Comparison of ENCODE assay signal across 2 cellular contexts in the genomic region with DNA sequence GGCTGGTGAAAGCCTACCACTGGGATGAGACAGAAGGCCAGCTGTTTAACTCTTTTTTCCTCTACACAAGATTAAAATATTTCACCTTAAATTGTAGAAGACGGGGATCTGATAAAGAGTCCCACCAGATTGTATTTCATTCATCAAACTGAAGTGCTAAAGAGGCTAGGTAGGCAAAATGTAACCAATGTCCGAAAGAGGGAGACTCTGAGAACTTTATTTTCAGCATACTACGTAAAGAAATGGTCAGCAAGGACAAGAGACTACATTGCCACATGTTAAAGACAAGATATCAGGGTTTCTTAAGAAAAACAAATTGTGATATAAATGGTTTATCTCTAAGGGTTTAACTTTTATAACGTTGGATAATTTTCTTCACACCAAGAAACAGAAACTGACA.
TF ChIP-seq lines count a peak whose summit lies in the region.

No MANE protein-coding gene starts in this region.

TF ChIP-seq in HCT116, 20 proteins besides CTCF, POLR2A, EP300 and RAD21 (continued from another document):
- TF ChIP-seq, protein P1, sequence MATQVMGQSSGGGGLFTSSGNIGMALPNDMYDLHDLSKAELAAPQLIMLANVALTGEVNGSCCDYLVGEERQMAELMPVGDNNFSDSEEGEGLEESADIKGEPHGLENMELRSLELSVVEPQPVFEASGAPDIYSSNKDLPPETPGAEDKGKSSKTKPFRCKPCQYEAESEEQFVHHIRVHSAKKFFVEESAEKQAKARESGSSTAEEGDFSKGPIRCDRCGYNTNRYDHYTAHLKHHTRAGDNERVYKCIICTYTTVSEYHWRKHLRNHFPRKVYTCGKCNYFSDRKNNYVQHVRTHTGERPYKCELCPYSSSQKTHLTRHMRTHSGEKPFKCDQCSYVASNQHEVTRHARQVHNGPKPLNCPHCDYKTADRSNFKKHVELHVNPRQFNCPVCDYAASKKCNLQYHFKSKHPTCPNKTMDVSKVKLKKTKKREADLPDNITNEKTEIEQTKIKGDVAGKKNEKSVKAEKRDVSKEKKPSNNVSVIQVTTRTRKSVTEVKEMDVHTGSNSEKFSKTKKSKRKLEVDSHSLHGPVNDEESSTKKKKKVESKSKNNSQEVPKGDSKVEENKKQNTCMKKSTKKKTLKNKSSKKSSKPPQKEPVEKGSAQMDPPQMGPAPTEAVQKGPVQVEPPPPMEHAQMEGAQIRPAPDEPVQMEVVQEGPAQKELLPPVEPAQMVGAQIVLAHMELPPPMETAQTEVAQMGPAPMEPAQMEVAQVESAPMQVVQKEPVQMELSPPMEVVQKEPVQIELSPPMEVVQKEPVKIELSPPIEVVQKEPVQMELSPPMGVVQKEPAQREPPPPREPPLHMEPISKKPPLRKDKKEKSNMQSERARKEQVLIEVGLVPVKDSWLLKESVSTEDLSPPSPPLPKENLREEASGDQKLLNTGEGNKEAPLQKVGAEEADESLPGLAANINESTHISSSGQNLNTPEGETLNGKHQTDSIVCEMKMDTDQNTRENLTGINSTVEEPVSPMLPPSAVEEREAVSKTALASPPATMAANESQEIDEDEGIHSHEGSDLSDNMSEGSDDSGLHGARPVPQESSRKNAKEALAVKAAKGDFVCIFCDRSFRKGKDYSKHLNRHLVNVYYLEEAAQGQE (IDR thresholded peaks at IDR 0.05; ENCODE audit: low read depth): no peak
- TF ChIP-seq SIN3A (IDR thresholded peaks at IDR 0.05; ENCODE audit: low read depth): no peak
- TF ChIP-seq, protein P2, sequence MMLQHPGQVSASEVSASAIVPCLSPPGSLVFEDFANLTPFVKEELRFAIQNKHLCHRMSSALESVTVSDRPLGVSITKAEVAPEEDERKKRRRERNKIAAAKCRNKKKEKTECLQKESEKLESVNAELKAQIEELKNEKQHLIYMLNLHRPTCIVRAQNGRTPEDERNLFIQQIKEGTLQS (IDR thresholded peaks at IDR 0.05): no peak
- TF ChIP-seq, protein P3, sequence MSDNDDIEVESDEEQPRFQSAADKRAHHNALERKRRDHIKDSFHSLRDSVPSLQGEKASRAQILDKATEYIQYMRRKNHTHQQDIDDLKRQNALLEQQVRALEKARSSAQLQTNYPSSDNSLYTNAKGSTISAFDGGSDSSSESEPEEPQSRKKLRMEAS (IDR thresholded peaks at IDR 0.05): no peak
- TF ChIP-seq FOSL1 (IDR thresholded peaks at IDR 0.05; ENCODE audit: low read depth): no peak
TF ChIP-seq in HCT116: peak in this region for 0.

TF ChIP-seq in SK-N-SH, 30 proteins besides CTCF, POLR2A, EP300 and RAD21 (continued from another document):
- TF ChIP-seq, protein P3 (IDR thresholded peaks at IDR 0.05; ENCODE audit: low read depth): no peak
